ENCODE assay signal across 12 cellular contexts in the genomic region with DNA sequence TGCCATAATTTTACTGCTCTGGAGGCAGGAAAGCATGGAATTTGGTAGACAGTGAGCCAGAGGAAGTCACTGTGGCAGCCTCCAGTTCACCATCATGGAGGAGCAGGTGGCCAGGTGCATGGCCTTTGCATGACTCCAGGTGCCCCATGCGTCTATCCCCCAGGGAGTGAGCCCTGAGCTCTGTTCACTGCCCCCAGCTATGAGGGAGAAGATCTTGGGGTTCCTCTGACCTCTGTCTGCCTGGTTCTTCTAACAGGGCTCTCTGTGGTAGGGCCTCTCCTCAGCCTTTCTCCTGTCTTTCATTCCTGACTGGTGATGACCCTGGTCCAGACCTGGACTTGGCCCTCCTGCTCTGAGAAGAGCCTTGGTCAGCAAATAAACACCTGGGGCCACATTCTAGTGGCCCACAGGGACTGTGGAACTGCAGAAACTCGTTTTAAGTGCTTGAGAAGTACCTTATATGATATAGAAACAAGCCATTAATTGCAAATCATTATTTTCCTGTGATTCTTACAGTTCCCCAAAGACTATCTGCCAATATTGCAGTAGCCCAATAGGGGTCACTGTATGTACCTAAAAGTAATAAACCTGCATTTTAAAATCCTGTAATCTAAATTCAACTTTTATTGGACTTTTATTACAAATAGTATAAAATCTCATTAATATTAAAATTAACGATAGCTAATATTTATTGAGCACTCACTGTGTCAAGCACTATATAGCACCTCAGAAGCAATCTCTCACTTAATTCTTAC.
DNase-seq lines count a peak whose midpoint lies in the region; ATAC-seq and TF ChIP-seq lines count a peak whose summit lies in the region.
"Had no signal": no experiment of that assay in that cellular context is flagged by ENCODE, and none has a peak within 500 bp of the region (broad histone marks: within the 10 kb centered on the region; RNA-seq: fewer than 3 reads in every experiment).

No MANE protein-coding gene starts in this region.

- DNase-seq in GM06990 (ENCODE audit: extremely low read depth, insufficient read length) = no peak
- DNase-seq in NAMALWA (ENCODE audit: low spot score) = peak; percentile 30
- peak; percentile 61 for DNase-seq in choroid plexus epithelial cell (ENCODE audit: low read depth)
- DNase-seq in neuronal stem cell (ENCODE audit: low spot score) = no peak
- no peak for DNase-seq in activated T-cell treated with anti-CD3 and anti-CD28 coated beads, Interleukin-2, amount 50 U/mL, for 1 hour
- no peak for DNase-seq in Ammon's horn (ENCODE audit: low spot score)
- no peak for DNase-seq in activated effector memory CD4-positive, alpha-beta T cell treated with anti-CD3 and anti-CD28 coated beads, Interleukin-2, amount 50 U/mL, for 16 hours
- DNase-seq: activated CD4-positive, alpha-beta memory T cell treated with anti-CD3 and anti-CD28 coated beads for 36 hours; midbrain; NCI-H1930; stimulated activated CD4-positive, alpha-beta T cell treated with anti-CD3 and anti-CD28 coated beads, Interleukin-4, amount 100 ng/mL, for 1 hour had no signal

- H3K4ac ChIP-seq in neuronal stem cell (ENCODE audit: low read length) = no peak overlapping the region

- H2BK5ac ChIP-seq in neuronal stem cell (ENCODE audit: low read length) = no peak overlapping the region

- no peak for ATAC-seq in GM18520 (IDR thresholded peaks at IDR 0.05; ENCODE audit: unreplicated experiment)

- WGBS in neuronal stem cell (ENCODE audit: extremely low coverage in 2 of 2, insufficient read length in 2 of 2, insufficient replicate concordance in 1 of 2), 2 donors = no CpG with 5 or more reads among the region's 3 CpGs

- H3K18ac ChIP-seq in neuronal stem cell (ENCODE audit: low read length) = no peak overlapping the region

- H2BK15ac ChIP-seq in neuronal stem cell (ENCODE audit: low read length) = no peak overlapping the region

- no peak overlapping the region for H3K4me3 ChIP-seq in GM06990 (replicated peaks; ENCODE audit: low read depth, low read length)
- no peak overlapping the region for H3K4me3 ChIP-seq in choroid plexus epithelial cell (ENCODE audit: low read depth, low read length)
- no peak overlapping the region for H3K4me3 ChIP-seq in neuronal stem cell (ENCODE audit: low read length in 2 of 2)

- no peak overlapping the region for H3K14ac ChIP-seq in neuronal stem cell (ENCODE audit: low read length)

- H3K4me2 ChIP-seq in neuronal stem cell (ENCODE audit: insufficient read depth, low read length, poor library complexity, severe bottlenecking) = no peak overlapping the region

- H3K4me1 ChIP-seq in neuronal stem cell (ENCODE audit: control insufficient read depth in 2 of 2, insufficient read depth in 1 of 2, low read depth in 1 of 2, low read length in 2 of 2) = peaks cover 10 to 16% of the 10 kb centered on the region in 2 donors

- peak overlapping the region; percentile 88 for H2AK5ac ChIP-seq in neuronal stem cell (ENCODE audit: low read depth, low read length)

- H3K27ac ChIP-seq in neuronal stem cell (replicated peaks; ENCODE audit: low read length) = no peak overlapping the region

- H2BK120ac ChIP-seq in neuronal stem cell (ENCODE audit: low read depth, low read length) = peak overlapping the region; percentile 76

- no peak overlapping the region for H4K91ac ChIP-seq in neuronal stem cell (ENCODE audit: low read depth, low read length, poor library complexity)

- H2AFZ ChIP-seq in neuronal stem cell (ENCODE audit: low read length) = no peak overlapping the region

- H3K36me3 ChIP-seq in GM06990 (ENCODE audit: control insufficient read depth, insufficient read depth, low read length) = no peaks in the 10 kb centered on the region
- no peaks in the 10 kb centered on the region for H3K36me3 ChIP-seq in neuronal stem cell (replicated peaks in 1 of 2; ENCODE audit: control insufficient read depth in 2 of 2, insufficient read depth in 2 of 2, low read length in 2 of 2)

- no peak overlapping the region for H4K8ac ChIP-seq in neuronal stem cell (ENCODE audit: low read depth, low read length)

- no peaks in the 10 kb centered on the region for H3K9me3 ChIP-seq in neuronal stem cell (replicated peaks in 1 of 2; ENCODE audit: control insufficient read depth in 2 of 2, insufficient read depth in 1 of 2, low read depth in 1 of 2, low read length in 2 of 2)

- H3K27me3 ChIP-seq in GM06990 (replicated peaks; ENCODE audit: control insufficient read depth, insufficient read depth, low read length) (peaks cover 1% of the 10 kb centered on the region; the same call in 1 of the 2 replicates), neuronal stem cell (ENCODE audit: control insufficient read depth in 3 of 3, insufficient read depth in 3 of 3, low read depth in 1 of 3, low read length in 3 of 3) (peaks cover 0 to 6% (median 0%) of the 10 kb centered on the region in 3 experiments)

- no peak overlapping the region for H2BK12ac ChIP-seq in neuronal stem cell (ENCODE audit: low read length)

- no peaks in the 10 kb centered on the region for H3K79me1 ChIP-seq in neuronal stem cell (ENCODE audit: low read depth, low read length)

- no peak overlapping the region for H3K9ac ChIP-seq in neuronal stem cell (ENCODE audit: low read depth, low read length, poor library complexity)

- TF ChIP-seq CTCF in GM06990 (IDR thresholded peaks at IDR 0.05; ENCODE audit: insufficient read depth, low read length, poor library complexity, severe bottlenecking) (peak; percentile 35), choroid plexus epithelial cell (conservative IDR thresholded peaks at IDR 0.05; ENCODE audit: low read depth, low read length) (peak; percentile 60)

- H3K23ac ChIP-seq in neuronal stem cell (ENCODE audit: low read depth, low read length, poor library complexity) = no peak overlapping the region

Comparison
In these comparisons a context has a peak if more than half of its experiments do, and no peak if none do; other contexts are left out.
1. DNase-seq: peak in NAMALWA (single experiment) and choroid plexus epithelial cell (single experiment); none in GM06990 (single experiment), neuronal stem cell (single experiment), activated T-cell treated with anti-CD3 and anti-CD28 coated beads, Interleukin-2, amount 50 U/mL, for 1 hour (single experiment), Ammon's horn (single experiment) and activated effector memory CD4-positive, alpha-beta T cell treated with anti-CD3 and anti-CD28 coated beads, Interleukin-2, amount 50 U/mL, for 16 hours (single experiment).